Comparison of ENCODE assay signal across 17 cellular contexts in genomic region chr12:70842136-70842535, GRCh38.
DNase-seq lines count a peak whose midpoint lies in the region; ATAC-seq and FAIRE-seq lines count a peak whose summit lies in the region.
"Had no signal": no experiment of that assay in that cellular context is flagged by ENCODE, and none has a peak within 500 bp of the region (broad histone marks: within the 10 kb centered on the region; RNA-seq: fewer than 3 reads in every experiment).

No MANE protein-coding gene starts in this region.

- H2AFZ ChIP-seq in ACC112 (ENCODE audit: low read length, unreplicated experiment) = peak overlapping the region; percentile 35

- ATAC-seq in HG03039 (IDR thresholded peaks at IDR 0.05; ENCODE audit: unreplicated experiment) (no peak), HG03135 (IDR thresholded peaks at IDR 0.05; ENCODE audit: unreplicated experiment) (no peak)

- H3K27ac ChIP-seq in ACC112 (ENCODE audit: low read depth, low read length) (peak overlapping the region; percentile 73), cingulate gyrus (ENCODE audit: low read depth, low read length) (peak overlapping the region; percentile 62)
- H3K27ac ChIP-seq: C4-2B, SJCRH30 had no signal

- H3K36me3 ChIP-seq in ACC112 (ENCODE audit: insufficient read depth, low read length) = no peaks in the 10 kb centered on the region
- H3K36me3 ChIP-seq: SJCRH30 had no signal

- FAIRE-seq in RCC 7860 (lab: Jason Lieb, UNC) = no peak
- FAIRE-seq: GM12892 had no signal

- DNase-seq in M059J (ENCODE audit: low read depth) (peak; percentile 5), kidney tubule cell (ENCODE audit: low spot score) (peak; percentile 6), LoVo (ENCODE audit: low spot score) (no peak), RCC 7860 (ENCODE audit: low spot score) (no peak)
- DNase-seq: 8988T, NCI-H1417, NCI-H187 treated with DMSO at 0.1 percent for 48 hours, NCI-H345, NCI-H526 treated with DMSO at 0.1 percent for 48 hours, RPMI8226, SJCRH30 had no signal

- peaks cover 27% of the 10 kb centered on the region for H3K4me1 ChIP-seq in ACC112 (ENCODE audit: control insufficient read depth, insufficient read depth, low read length, unreplicated experiment)

- no peaks in the 10 kb centered on the region for H3K79me2 ChIP-seq in ACC112 (ENCODE audit: control insufficient read depth, insufficient read depth, low read length, unreplicated experiment)

- no peaks in the 10 kb centered on the region for H3K27me3 ChIP-seq in ACC112 (ENCODE audit: insufficient read depth, low read length)
- H3K27me3 ChIP-seq: SJCRH30 had no signal

- H3K4me3 ChIP-seq in ACC112 (ENCODE audit: low read depth, low read length) = no peak overlapping the region
- H3K4me3 ChIP-seq: SJCRH30 had no signal

Comparison
In these comparisons a context has a peak if more than half of its experiments do, and no peak if none do; other contexts are left out.
1. DNase-seq: peak in M059J (single experiment) and kidney tubule cell (single experiment); none in LoVo (single experiment) and RCC 7860 (single experiment).